20 cellular contexts compared by ENCODE assay signal in the genomic region with DNA sequence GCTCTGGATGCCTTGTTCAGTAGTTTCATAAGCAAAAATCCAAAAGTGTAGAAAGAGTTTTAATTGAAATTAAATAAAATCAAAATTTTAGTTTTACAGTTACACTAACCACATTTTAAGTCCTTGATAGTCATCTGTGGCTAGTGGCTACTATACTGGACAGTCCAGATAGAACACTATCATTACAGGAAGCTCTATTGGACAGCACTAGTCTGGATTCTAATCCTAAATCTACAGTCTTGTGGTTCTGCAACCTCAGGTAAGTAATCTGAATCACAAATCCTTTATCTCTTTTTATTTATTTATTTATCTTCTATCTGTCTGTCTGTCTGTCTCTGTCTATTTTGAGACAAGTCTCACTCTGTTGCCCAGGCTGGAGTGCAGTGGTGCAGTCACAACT. TPM values are rescaled to one million over a fixed set of nuclear protein-coding genes. Genes with fewer than 3 reads are reported as not detected.
DNase-seq lines count a peak whose midpoint lies in the region; ATAC-seq and TF ChIP-seq lines count a peak whose summit lies in the region.
"Had no signal": no experiment of that assay in that cellular context is flagged by ENCODE, and none has a peak within 500 bp of the region (broad histone marks: within the 10 kb centered on the region; RNA-seq: fewer than 3 reads in every experiment).

No MANE protein-coding gene starts in this region.

- no peak for ATAC-seq in CD8-positive, alpha-beta T cell
- ATAC-seq in activated T-helper 17 cell treated with anti-CD3 and anti-CD28 coated beads, Interleukin-2, amount 50 U/mL, for 72 hours (replicated peaks), result no peak
- ATAC-seq in naive thymus-derived CD4-positive, alpha-beta T cell, result peak; percentile 27
- ATAC-seq in HG03159 (IDR thresholded peaks at IDR 0.05; ENCODE audit: unreplicated experiment), result no peak
- ATAC-seq in GM18517 (IDR thresholded peaks at IDR 0.05; ENCODE audit: unreplicated experiment), result no peak
- ATAC-seq: upper lobe of right lung had no signal

- CTCF ChIA-PET in CD8-positive, alpha-beta T cell (lab: Charles Lee), result interaction anchor here (1.1 to 1.6 kb wide), 4 partner anchors 9 to 274 kb away, joined by 3 to 5 read pairs (median 3); no protein-coding TSS in a partner anchor
- CTCF ChIA-PET in naive thymus-derived CD4-positive, alpha-beta T cell (lab: Charles Lee), result no interaction called here

- no peaks in the 10 kb centered on the region for H3K9me3 ChIP-seq in CD8-positive, alpha-beta T cell (ENCODE audit: low read length)
- no peaks in the 10 kb centered on the region; the same call in 1 of the 2 replicates for H3K9me3 ChIP-seq in Karpas-422 (ENCODE audit: low read length)
- peaks cover 0 to 11% (median 0%) of the 10 kb centered on the region in 3 experiments for H3K9me3 ChIP-seq in naive thymus-derived CD4-positive, alpha-beta T cell (ENCODE audit: control insufficient read depth in 2 of 3, low read length in 3 of 3)
- H3K9me3 ChIP-seq: MG63, upper lobe of right lung had no signal

- POLR2A ChIA-PET in CD8-positive, alpha-beta T cell (lab: Charles Lee), result interaction anchor here (0.7 to 1.2 kb wide), 3 partner anchors 10 to 70 kb away, joined by 3 to 4 read pairs (median 3); no protein-coding TSS in a partner anchor
- POLR2A ChIA-PET in naive thymus-derived CD4-positive, alpha-beta T cell (lab: Charles Lee), result interaction anchor here (0.7 to 2.4 kb wide), 5 partner anchors 8 to 64 kb away, joined by 3 to 10 read pairs (median 3); partner anchors contain the start of gene NUP107

- H3K79me2 ChIP-seq in Karpas-422 (ENCODE audit: low read length), result peaks cover 100% of the 10 kb centered on the region

- H3K27ac ChIP-seq in CD8-positive, alpha-beta T cell (ENCODE audit: low read depth, low read length), result no peak overlapping the region
- peak overlapping the region; percentile 81 for H3K27ac ChIP-seq in Karpas-422 (ENCODE audit: low read length)
- H3K27ac ChIP-seq in naive thymus-derived CD4-positive, alpha-beta T cell (ENCODE audit: low read depth, low read length), result peak overlapping the region; percentile 22
- H3K27ac ChIP-seq: cardiac muscle cell, HL-60, spleen, upper lobe of right lung had no signal

- no peak overlapping the region for H3K9ac ChIP-seq in Karpas-422 (ENCODE audit: low read length)

- no peak overlapping the region for H3K4me3 ChIP-seq in CD8-positive, alpha-beta T cell (ENCODE audit: low read depth, low read length)
- no peak overlapping the region for H3K4me3 ChIP-seq in Karpas-422 (ENCODE audit: low read length)
- H3K4me3 ChIP-seq in naive thymus-derived CD4-positive, alpha-beta T cell (ENCODE audit: low read length), result no peak overlapping the region
- H3K4me3 ChIP-seq: cardiac muscle cell, MG63, spleen, upper lobe of right lung had no signal

- peak overlapping the region; percentile 84 for H3K27ac Mint-ChIP-seq in CD8-positive, alpha-beta T cell
- peak overlapping the region; percentile 48 for H3K27ac Mint-ChIP-seq in activated T-helper 17 cell treated with anti-CD3 and anti-CD28 coated beads, Interleukin-2, amount 50 U/mL, for 72 hours
- H3K27ac Mint-ChIP-seq in naive thymus-derived CD4-positive, alpha-beta T cell, result peak overlapping the region in 8 of 9 donors; percentile 55 to 87 (median 82)

- peaks cover 7% of the 10 kb centered on the region for H3K36me3 ChIP-seq in CD8-positive, alpha-beta T cell (ENCODE audit: insufficient read depth, low read length)
- peaks cover 38% of the 10 kb centered on the region for H3K36me3 ChIP-seq in Karpas-422 (ENCODE audit: insufficient read depth, low read length)
- peaks cover 0 to 30% (median 0%) of the 10 kb centered on the region in 3 experiments for H3K36me3 ChIP-seq in naive thymus-derived CD4-positive, alpha-beta T cell (ENCODE audit: control insufficient read depth in 2 of 3, insufficient read depth in 3 of 3, low read length in 3 of 3)
- H3K36me3 ChIP-seq: cardiac muscle cell had no signal

- H4K20me1 ChIP-seq in Karpas-422 (ENCODE audit: insufficient read depth, low read depth, low read length), result 0 out of 2 replicates have a peak, but pooled peaks cover 10% of the 10 kb centered on the region

- peaks cover 70% of the 10 kb centered on the region for H3K36me3 Mint-ChIP-seq in CD8-positive, alpha-beta T cell
- H3K36me3 Mint-ChIP-seq in activated T-helper 17 cell treated with anti-CD3 and anti-CD28 coated beads, Interleukin-2, amount 50 U/mL, for 72 hours (ENCODE audit: low read depth), result peaks cover 95% of the 10 kb centered on the region
- H3K36me3 Mint-ChIP-seq in naive thymus-derived CD4-positive, alpha-beta T cell, result peaks cover 16 to 56% (median 42%) of the 10 kb centered on the region in 5 donors

- H2AFZ ChIP-seq in Karpas-422 (ENCODE audit: low read length), result no peak overlapping the region

- H3K4me1 ChIP-seq in CD8-positive, alpha-beta T cell (ENCODE audit: insufficient read depth, low read length), result peaks cover 80% of the 10 kb centered on the region
- peaks cover 54% of the 10 kb centered on the region for H3K4me1 ChIP-seq in Karpas-422 (ENCODE audit: low read length)
- H3K4me1 ChIP-seq in naive thymus-derived CD4-positive, alpha-beta T cell (ENCODE audit: control insufficient read depth in 2 of 2, insufficient read depth in 2 of 2, low read length in 2 of 2), result peaks cover 32 to 50% of the 10 kb centered on the region in 2 donors

- peaks cover 3% of the 10 kb centered on the region for H3K9me3 Mint-ChIP-seq in CD8-positive, alpha-beta T cell
- peaks cover 6% of the 10 kb centered on the region for H3K9me3 Mint-ChIP-seq in activated T-helper 17 cell treated with anti-CD3 and anti-CD28 coated beads, Interleukin-2, amount 50 U/mL, for 72 hours
- peaks cover 0 to 22% (median 7%) of the 10 kb centered on the region in 11 donors for H3K9me3 Mint-ChIP-seq in naive thymus-derived CD4-positive, alpha-beta T cell

- H3K4me1 Mint-ChIP-seq in CD8-positive, alpha-beta T cell (ENCODE audit: low read depth), result peaks cover 83% of the 10 kb centered on the region
- peaks cover 52% of the 10 kb centered on the region for H3K4me1 Mint-ChIP-seq in activated T-helper 17 cell treated with anti-CD3 and anti-CD28 coated beads, Interleukin-2, amount 50 U/mL, for 72 hours
- peaks cover 48 to 95% (median 88%) of the 10 kb centered on the region in 7 donors for H3K4me1 Mint-ChIP-seq in naive thymus-derived CD4-positive, alpha-beta T cell

- DNase-seq in CD8-positive, alpha-beta T cell, result no peak
- no peak for DNase-seq in Karpas-422
- DNase-seq in naive thymus-derived CD4-positive, alpha-beta T cell, result no peak
- DNase-seq in OCI-M2 (lab: John Stamatoyannopoulos, UW; ENCODE audit: unreplicated experiment), result no peak
- DNase-seq: dermis blood vessel endothelial cell; foreskin fibroblast; IMR-90; MG63; NCI-H1436; occipital lobe; retina; SHP77; spleen; stimulated activated CD4-positive, alpha-beta T cell treated with anti-CD3 and anti-CD28 coated beads, Interleukin-4, amount 100 ng/mL, for 24 hours; upper lobe of right lung had no signal

- H3K4me2 ChIP-seq in Karpas-422 (ENCODE audit: low read depth, low read length, poor library complexity, severe bottlenecking), result peak overlapping the region; percentile 11

- TF ChIP-seq CTCF in CD8-positive, alpha-beta T cell (IDR thresholded peaks at IDR 0.05), result no peak

- H3K27me3 ChIP-seq in CD8-positive, alpha-beta T cell (ENCODE audit: insufficient read depth, low read length), result no peaks in the 10 kb centered on the region
- no peaks in the 10 kb centered on the region for H3K27me3 ChIP-seq in Karpas-422 (ENCODE audit: low read length)
- no peaks in the 10 kb centered on the region for H3K27me3 ChIP-seq in naive thymus-derived CD4-positive, alpha-beta T cell (ENCODE audit: control insufficient read depth in 2 of 2, insufficient read depth in 2 of 2, low read length in 2 of 2)
- H3K27me3 ChIP-seq: cardiac muscle cell, MG63, spleen, upper lobe of right lung had no signal

- H3K4me3 Mint-ChIP-seq in CD8-positive, alpha-beta T cell, result peak overlapping the region; percentile 62
- peak overlapping the region; percentile 43 for H3K4me3 Mint-ChIP-seq in activated T-helper 17 cell treated with anti-CD3 and anti-CD28 coated beads, Interleukin-2, amount 50 U/mL, for 72 hours
- H3K4me3 Mint-ChIP-seq in naive thymus-derived CD4-positive, alpha-beta T cell, result peak overlapping the region in 9 of 10 donors; percentile 44 to 83 (median 76)

- H3K27me3 Mint-ChIP-seq in CD8-positive, alpha-beta T cell (ENCODE audit: low read depth), result no peaks in the 10 kb centered on the region
- no peaks in the 10 kb centered on the region for H3K27me3 Mint-ChIP-seq in activated T-helper 17 cell treated with anti-CD3 and anti-CD28 coated beads, Interleukin-2, amount 50 U/mL, for 72 hours
- no peaks in the 10 kb centered on the region for H3K27me3 Mint-ChIP-seq in naive thymus-derived CD4-positive, alpha-beta T cell

- H3K9me2 ChIP-seq in Karpas-422 (replicated peaks; ENCODE audit: insufficient read depth, low read length), result no peaks in the 10 kb centered on the region

- intact Hi-C loops in CD8-positive, alpha-beta T cell (cut with DNase I, micrococcal nuclease), result no loop called here
- intact Hi-C loops in naive thymus-derived CD4-positive, alpha-beta T cell (cut with micrococcal nuclease), result loop anchor here (1.0 to 2.0 kb wide), 3 partner anchors 9 to 14 kb away; no protein-coding TSS in a partner anchor

RNA-seq across cellular contexts. Expression of gene RAP1B, which starts 18.0 kb away (rescaled TPM):
- total RNA-seq in CD8-positive, alpha-beta T cell, result 100 to 1,000 TPM; 299 TPM
- 95.4 and 153 TPM in 2 replicates for total RNA-seq in Karpas-422 (2014; rRNA removed; shearing (Covaris generic); ENCODE audit: low replicate concordance)
- total RNA-seq in activated T-helper 17 cell treated with anti-CD3 and anti-CD28 coated beads, Interleukin-2, amount 50 U/mL, for 72 hours, result 100 to 1,000 TPM; 158 to 238 TPM
- 100 to 1,000 TPM; 202 to 287 (median 223) TPM for total RNA-seq in naive thymus-derived CD4-positive, alpha-beta T cell
- 100 to 1,000 TPM; 482 to 596 TPM for polyA plus RNA-seq in naive thymus-derived CD4-positive, alpha-beta T cell

RNA-seq across cellular contexts. Expression of gene NUP107, which starts 58.1 kb away (rescaled TPM):
- 10 to 100 TPM; 40.1 to 45.9 TPM for total RNA-seq in CD8-positive, alpha-beta T cell
- total RNA-seq in Karpas-422 (2014; rRNA removed; shearing (Covaris generic); ENCODE audit: low replicate concordance), result 54.8 and 103 TPM in 2 replicates
- 100 to 1,000 TPM; 106 to 134 TPM for total RNA-seq in activated T-helper 17 cell treated with anti-CD3 and anti-CD28 coated beads, Interleukin-2, amount 50 U/mL, for 72 hours
- 10 to 100 TPM; 45.2 to 80.9 (median 69.0) TPM for total RNA-seq in naive thymus-derived CD4-positive, alpha-beta T cell
- 10 to 100 TPM; 25.5 to 48.9 TPM for polyA plus RNA-seq in naive thymus-derived CD4-positive, alpha-beta T cell

Comparison
In these comparisons a context has a peak if more than half of its experiments do, and no peak if none do; other contexts are left out.
1. intact Hi-C loops: an anchor here in naive thymus-derived CD4-positive, alpha-beta T cell (1.0 to 2.0 kb wide); none called in CD8-positive, alpha-beta T cell.